8 cellular contexts compared by ENCODE assay signal in genomic region chr14:24135834-24136683, GRCh38. TPM values are rescaled to one million over a fixed set of nuclear protein-coding genes. Genes with fewer than 3 reads are reported as not detected.
DNase-seq lines count a peak whose midpoint lies in the region; ATAC-seq lines count a peak whose summit lies in the region.

TSS of gene PSME1 (plus strand) at chr14:24136194. CDS start at chr14:24136263, 69 bp downstream.

- H3K23ac ChIP-seq in mesendoderm (ENCODE audit: low read length) = peak within 1 kb of the TSS; percentile 31

- no peak within 1 kb of the TSS for H2AK5ac ChIP-seq in mesendoderm (ENCODE audit: low read length)

- H3K4me2 ChIP-seq in mesendoderm (ENCODE audit: low read length) = peak within 1 kb of the TSS; percentile 65

- peaks cover 9% of the 10 kb centered on the region for H3K79me1 ChIP-seq in mesendoderm (ENCODE audit: low read length)

- H3K4me1 Mint-ChIP-seq in CD8-positive, alpha-beta memory T cell = peaks cover 56 to 67% (median 60%) of the 10 kb centered on the region in 3 donors
- H3K4me1 Mint-ChIP-seq in effector memory CD8-positive, alpha-beta T cell (ENCODE audit: low read depth in 2 of 2) = peaks cover 33 to 47% of the 10 kb centered on the region in 2 donors

- H4K5ac ChIP-seq in mesendoderm (ENCODE audit: low read length) = no peak within 1 kb of the TSS

- H3K36me3 Mint-ChIP-seq in CD8-positive, alpha-beta memory T cell = peaks cover 0 to 38% (median 6%) of the 10 kb centered on the region in 3 donors
- H3K36me3 Mint-ChIP-seq in effector memory CD8-positive, alpha-beta T cell (ENCODE audit: insufficient read depth) = peaks cover 37% of the 10 kb centered on the region

- H3K4ac ChIP-seq in mesendoderm (ENCODE audit: low read depth, low read length) = peak within 1 kb of the TSS; percentile 43

- peaks cover 47% of the 10 kb centered on the region for H3K4me1 ChIP-seq in CD8-positive, alpha-beta memory T cell (ENCODE audit: insufficient read depth, low read length)
- H3K4me1 ChIP-seq in mesendoderm (ENCODE audit: control insufficient read depth, low read depth, low read length) = peaks cover 4% of the 10 kb centered on the region

- no peak within 1 kb of the TSS for H2BK15ac ChIP-seq in mesendoderm (replicated peaks; ENCODE audit: low read depth)

- H3K27me3 ChIP-seq in CD8-positive, alpha-beta memory T cell (ENCODE audit: insufficient read depth, low read length, poor library complexity, severe bottlenecking) = no peaks in the 10 kb centered on the region
- H3K27me3 ChIP-seq in mesendoderm (ENCODE audit: insufficient read depth, low read length, poor library complexity) = no peaks in the 10 kb centered on the region

- H2BK120ac ChIP-seq in mesendoderm (ENCODE audit: low read depth, low read length) = no peak within 1 kb of the TSS

- H3K18ac ChIP-seq in mesendoderm (ENCODE audit: low read length) = peak within 1 kb of the TSS; percentile 21

- H3K4me3 Mint-ChIP-seq in CD8-positive, alpha-beta memory T cell = peak within 1 kb of the TSS; percentile 89 to 96 (median 92)
- H3K4me3 Mint-ChIP-seq in effector memory CD8-positive, alpha-beta T cell = peak within 1 kb of the TSS; percentile 84 to 96

- H2BK5ac ChIP-seq in mesendoderm (ENCODE audit: low read length) = no peak within 1 kb of the TSS

- H3K4me3 ChIP-seq in CD8-positive, alpha-beta memory T cell (ENCODE audit: low read length) = peak within 1 kb of the TSS; percentile 73
- H3K4me3 ChIP-seq in mesendoderm (ENCODE audit: low read length) = peak within 1 kb of the TSS; percentile 72

- peaks cover 16% of the 10 kb centered on the region for H3K36me3 ChIP-seq in CD8-positive, alpha-beta memory T cell (ENCODE audit: insufficient read depth, low read length)
- H3K36me3 ChIP-seq in mesendoderm (ENCODE audit: control insufficient read depth, insufficient read depth, low read length) = peaks cover 5% of the 10 kb centered on the region

- peak within 1 kb of the TSS; percentile 72 for H3K27ac ChIP-seq in CD8-positive, alpha-beta memory T cell (ENCODE audit: low read depth, low read length)
- no peak within 1 kb of the TSS for H3K27ac ChIP-seq in mesendoderm (ENCODE audit: low read depth, low read length)

- H3K9me3 Mint-ChIP-seq in CD8-positive, alpha-beta memory T cell = peaks cover 0 to 2% (median 0%) of the 10 kb centered on the region in 5 donors
- no peaks in the 10 kb centered on the region for H3K9me3 Mint-ChIP-seq in effector memory CD8-positive, alpha-beta T cell

- WGBS in mesendoderm (ENCODE audit: extremely low coverage, insufficient coverage, low lambda C conversion rate) = no CpG with 5 or more reads among the region's 75 CpGs

- POLR2A ChIA-PET in CD8-positive, alpha-beta memory T cell (lab: Charles Lee) = interaction anchor here (0.6 to 4.1 kb wide), 12 partner anchors 9 to 294 kb away, joined by 3 to 58 read pairs (median 5); partner anchors contain the start of genes CBLN3, DCAF11, DHRS1 and IPO4

- H3K27ac Mint-ChIP-seq in CD8-positive, alpha-beta memory T cell = peak within 1 kb of the TSS; percentile 87 to 97 (median 95)
- H3K27ac Mint-ChIP-seq in effector memory CD8-positive, alpha-beta T cell = peak within 1 kb of the TSS; percentile 87 to 88

- peak; percentile 91 to 95 (median 93) for DNase-seq in CD8-positive, alpha-beta memory T cell
- DNase-seq in HT-29 (ENCODE audit: low spot score) (peak; percentile 82), mesendoderm (peak; percentile 87)
- DNase-seq in NK-92 treated with Interleukin-12 subunit alpha and Interleukin-12 subunit beta, amount 100 ng/mL, for 24 hours (lab: John Stamatoyannopoulos, UW) = peak; percentile 90
- peak; percentile 89 to 90 for DNase-seq in activated CD8-positive, alpha-beta memory T cell treated with anti-CD3 and anti-CD28 coated beads for 4 hours (ENCODE audit: low read depth in 2 of 2)
- DNase-seq in effector memory CD8-positive, alpha-beta T cell = peak; percentile 93 to 95 (median 94)
- DNase-seq in stimulated activated CD8-positive, alpha-beta memory T cell treated with anti-CD3 and anti-CD28 coated beads, Interleukin-15, amount 100 ng/mL, for 1 hour (ENCODE audit: low read depth) = peak; percentile 91

- no peak within 1 kb of the TSS for H4K8ac ChIP-seq in mesendoderm (ENCODE audit: low read depth, low read length)

- CTCF ChIA-PET in CD8-positive, alpha-beta memory T cell (lab: Charles Lee) = interaction anchor here (0.6 to 3.8 kb wide), 19 partner anchors 9 to 183 kb away, joined by 3 to 40 read pairs (median 5); partner anchors contain the start of genes DCAF11, DHRS4, IPO4 and IRF9

- no peaks in the 10 kb centered on the region for H3K9me3 ChIP-seq in CD8-positive, alpha-beta memory T cell (ENCODE audit: low read length)

- peak within 1 kb of the TSS; percentile 87 for H3K56ac ChIP-seq in mesendoderm (ENCODE audit: low read length)

- peak within 1 kb of the TSS; percentile 85 for H3K9ac ChIP-seq in mesendoderm (ENCODE audit: low read length)

- peaks cover 13% of the 10 kb centered on the region for H3K79me2 ChIP-seq in mesendoderm (ENCODE audit: control insufficient read depth, insufficient read depth, low read length)

- no peaks in the 10 kb centered on the region for H3K27me3 Mint-ChIP-seq in CD8-positive, alpha-beta memory T cell
- H3K27me3 Mint-ChIP-seq in effector memory CD8-positive, alpha-beta T cell = no peaks in the 10 kb centered on the region

- ATAC-seq in GM19468 (IDR thresholded peaks at IDR 0.05; ENCODE audit: extremely low read depth, unreplicated experiment) = peak; percentile 70
- ATAC-seq in effector memory CD8-positive, alpha-beta T cell (replicated peaks) = peak; percentile 94

RNA-seq across cellular contexts. Expression of gene PSME1, which starts in this region (rescaled TPM):
- 100 to 1,000 TPM; 343 to 347 TPM for total RNA-seq in CD8-positive, alpha-beta memory T cell
- 1,041 TPM for polyA plus RNA-seq in CD8-positive, alpha-beta memory T cell
- 164 and 172 TPM in 2 replicates for total RNA-seq in HT-29 (2014; rRNA removed; shearing (Covaris generic))
- polyA plus RNA-seq in mesendoderm (2013, experiment 1 of 2) = 30.5 TPM
- polyA plus RNA-seq in mesendoderm (2013, experiment 2 of 2) = 31.4 TPM
